8 cellular contexts compared by ENCODE assay signal in genomic region chr4:705278-706082, GRCh38. TPM values are rescaled to one million over a fixed set of nuclear protein-coding genes. Genes with fewer than 3 reads are reported as not detected.
DNase-seq lines count a peak whose midpoint lies in the region; ATAC-seq and TF ChIP-seq lines count a peak whose summit lies in the region.

A gene with protein sequence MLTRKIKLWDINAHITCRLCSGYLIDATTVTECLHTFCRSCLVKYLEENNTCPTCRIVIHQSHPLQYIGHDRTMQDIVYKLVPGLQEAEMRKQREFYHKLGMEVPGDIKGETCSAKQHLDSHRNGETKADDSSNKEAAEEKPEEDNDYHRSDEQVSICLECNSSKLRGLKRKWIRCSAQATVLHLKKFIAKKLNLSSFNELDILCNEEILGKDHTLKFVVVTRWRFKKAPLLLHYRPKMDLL (plus strand): TSS chr4:705832. CDS start chr4:733681, 27,849 bp downstream.

- no peaks in the 10 kb centered on the region for H3K27me3 ChIP-seq in adipocyte (replicated peaks; ENCODE audit: control insufficient read depth, insufficient read depth, low read length)
- no peaks in the 10 kb centered on the region for H3K27me3 ChIP-seq in cardiac muscle cell
- no peaks in the 10 kb centered on the region for H3K27me3 ChIP-seq in transverse colon

- H3K4me3 ChIP-seq in adipocyte (ENCODE audit: low read length) (peak within 1 kb of the TSS; percentile 96), cardiac muscle cell (peak within 1 kb of the TSS; percentile 94), transverse colon (peak within 1 kb of the TSS; percentile 93 to 98 (median 96))

- peak within 1 kb of the TSS; percentile 100 for H3K9ac ChIP-seq in adipocyte (ENCODE audit: low read length)

- H3K27ac ChIP-seq in cardiac muscle cell (peak within 1 kb of the TSS; percentile 86), transverse colon (peak within 1 kb of the TSS; percentile 83 to 94 (median 88))

- intact Hi-C loops in transverse colon (cut with DNase I; ENCODE audit: low total_unique reads) = no loop called here

- H3K36me3 ChIP-seq in adipocyte (ENCODE audit: control insufficient read depth, insufficient read depth, low read length, severe bottlenecking) = no peaks in the 10 kb centered on the region
- H3K36me3 ChIP-seq in cardiac muscle cell = no peaks in the 10 kb centered on the region
- no peaks in the 10 kb centered on the region for H3K36me3 ChIP-seq in transverse colon

- DNase-seq in GM13976 (ENCODE audit: low spot score) (peak; percentile 100), NCI-H1436 treated with DMSO at 0.1 percent for 48 hours (lab: John Stamatoyannopoulos, UW) (peak; percentile 50), T follicular helper cell (ENCODE audit: low read depth) (peak; percentile 94), adipocyte (ENCODE audit: low read depth) (peak; percentile 99), cardiac muscle cell (ENCODE audit: low read depth in 1 of 2, low spot score in 1 of 2) (peak; percentile 98), pons (ENCODE audit: low spot score) (peak; percentile 93), transverse colon (peak; percentile 99)

- TF ChIP-seq EP300 in transverse colon (IDR thresholded peaks at IDR 0.05; ENCODE audit: low read depth) = no peak

- in situ Hi-C loops in GM13976 (cut with MboI; ENCODE audit: low sequenced_read_pairs, unreplicated experiment) (no loop called here), transverse colon (cut with MboI; ENCODE audit: low pct_ligation_motif_present in 1 of 4, low pct_unique_long_range_greater_than_20kb in 1 of 4, low sequenced_read_pairs in 3 of 4) (no loop called here)

- 3 to 40% methylated on average over 1 to 57 of the region's 82 CpGs for WGBS in transverse colon (ENCODE audit: low coverage in 1 of 2), 2 donors

- TF ChIP-seq POLR2A in transverse colon (IDR thresholded peaks at IDR 0.05) = peak; percentile 49

- no peaks in the 10 kb centered on the region for H3K9me3 ChIP-seq in adipocyte (ENCODE audit: control insufficient read depth, low read length)
- no peaks in the 10 kb centered on the region for H3K9me3 ChIP-seq in cardiac muscle cell (ENCODE audit: low read depth)
- no peaks in the 10 kb centered on the region for H3K9me3 ChIP-seq in transverse colon

- H3K4me1 ChIP-seq in adipocyte (ENCODE audit: control insufficient read depth, insufficient read depth, low read length) (peaks cover 23% of the 10 kb centered on the region), cardiac muscle cell (ENCODE audit: low read depth) (peaks cover 5% of the 10 kb centered on the region), transverse colon (peaks cover 10 to 27% (median 23%) of the 10 kb centered on the region in 4 donors)

- TF ChIP-seq CTCF in GM13976 (IDR thresholded peaks at IDR 0.05; ENCODE audit: borderline replicate concordance, control extremely low read depth, extremely low read depth, insufficient read depth, missing control alignments) = no peak
- TF ChIP-seq CTCF in cardiac muscle cell (IDR thresholded peaks at IDR 0.05; ENCODE audit: low read depth, low read length) = no peak
- no peak for TF ChIP-seq CTCF in transverse colon (IDR thresholded peaks at IDR 0.05)

- ATAC-seq in HG02852 (IDR thresholded peaks at IDR 0.05; ENCODE audit: unreplicated experiment) = peak; percentile 93

RNA-seq across cellular contexts. Expression of the gene that starts here (rescaled TPM):
- total RNA-seq in cardiac muscle cell (59.6 and 118 TPM in 2 replicates), transverse colon (100 to 1,000 TPM in 2 of 4 donors, 10 to 100 TPM in 2; 56.5 to 256 (median 97.2) TPM)
- polyA plus RNA-seq in cardiac muscle cell = 28.1 and 32.8 TPM in 2 replicates

Comparison
In these comparisons a context has a peak if more than half of its experiments do, and no peak if none do; other contexts are left out.
1. Peak in every context shown above with its lines: DNase-seq, ATAC-seq, H3K4me3 ChIP-seq and H3K27ac ChIP-seq.
2. DNase-seq: peak in every context shown above with its lines; median percentile 100 in GM13976; 99 in adipocyte; 99 in transverse colon; 98 in cardiac muscle cell; 94 in T follicular helper cell; 93 in pons; 50 in NCI-H1436 treated with DMSO at 0.1 percent for 48 hours.